In the genomic region with DNA sequence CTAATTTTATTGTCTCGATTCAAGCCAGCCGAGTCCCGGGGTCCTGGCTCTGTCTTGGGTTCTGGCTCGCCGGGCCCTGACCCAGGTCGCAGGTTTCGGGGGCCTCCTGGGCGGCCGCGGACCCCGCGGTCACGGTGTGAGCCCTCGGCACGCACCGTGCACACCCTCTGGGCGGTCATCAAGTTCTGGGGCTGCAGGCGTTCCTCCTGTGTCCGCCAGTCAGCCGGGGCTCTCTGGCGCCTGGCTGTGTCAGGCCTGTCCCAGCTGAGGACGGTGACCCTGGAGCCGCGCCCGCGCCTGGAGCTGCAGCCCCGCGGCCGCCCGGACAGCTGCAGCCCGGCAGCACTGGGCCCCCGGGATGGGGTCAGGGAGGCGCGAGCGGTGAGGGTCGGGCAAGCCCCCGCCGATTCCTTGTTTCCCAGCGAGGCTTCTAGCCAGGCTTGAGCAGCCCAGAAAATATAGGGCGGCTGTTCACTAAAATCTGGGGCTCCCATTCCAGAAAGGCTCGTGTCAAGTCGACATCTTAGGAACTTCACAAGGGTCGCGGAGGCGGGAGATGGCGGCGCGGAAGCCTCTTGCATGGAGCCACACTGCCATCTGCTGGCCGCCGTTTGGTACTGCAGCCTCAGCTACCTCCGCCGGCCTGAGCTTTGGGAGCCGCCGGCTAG, we compare ENCODE assay signal across 1 cellular context.
A peak's percentile ranks its signal among the peaks of the same experiment; 100 is the strongest.
TF ChIP-seq lines count a peak whose summit lies in the region.

No MANE protein-coding gene starts in this region.

TF ChIP-seq in H1, 55 proteins besides CTCF, POLR2A, EP300 and RAD21:
- TF ChIP-seq, protein P1, sequence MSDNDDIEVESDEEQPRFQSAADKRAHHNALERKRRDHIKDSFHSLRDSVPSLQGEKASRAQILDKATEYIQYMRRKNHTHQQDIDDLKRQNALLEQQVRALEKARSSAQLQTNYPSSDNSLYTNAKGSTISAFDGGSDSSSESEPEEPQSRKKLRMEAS (IDR thresholded peaks at IDR 0.05) = peak; percentile 28; the same call in 1 of the 2 replicates
- TF ChIP-seq RNF2 (IDR thresholded peaks at IDR 0.05; ENCODE audit: borderline replicate concordance, low read depth, low read length, missing control alignments, poor library complexity, severe bottlenecking) (peak; percentile 86), KDM1A (IDR thresholded peaks at IDR 0.05; ENCODE audit: borderline replicate concordance, low read length) (no peak), RFX5 (IDR thresholded peaks at IDR 0.05; ENCODE audit: borderline replicate concordance, low read depth, low read length) (no peak), EGR1 (IDR thresholded peaks at IDR 0.05; ENCODE audit: borderline replicate concordance, low read depth, low read length) (no peak), GABPA (IDR thresholded peaks at IDR 0.05; ENCODE audit: borderline replicate concordance, insufficient read depth, low read length) (no peak), NANOG (IDR thresholded peaks at IDR 0.05; ENCODE audit: insufficient read depth, low read depth, low read length, poor library complexity, severe bottlenecking) (no peak), JUN (IDR thresholded peaks at IDR 0.05; ENCODE audit: low read depth, low read length) (no peak), SUZ12 (IDR thresholded peaks at IDR 0.05; ENCODE audit: low read length) (peak; percentile 98), TEAD4 (IDR thresholded peaks at IDR 0.05; ENCODE audit: low read depth, low read length) (peak; percentile 60; the same call in 1 of the 2 replicates), MAFK (IDR thresholded peaks at IDR 0.05; ENCODE audit: low read depth, low read length) (no peak), KDM5A (IDR thresholded peaks at IDR 0.05; ENCODE audit: low read length) (no peak), YY1 (IDR thresholded peaks at IDR 0.05; ENCODE audit: low read depth, low read length) (peak; percentile 96), KDM4A (IDR thresholded peaks at IDR 0.05; ENCODE audit: low read depth, low read length, severe bottlenecking) (peak; percentile 63), EZH2 (IDR thresholded peaks at IDR 0.05; ENCODE audit: low read depth, low read length, severe bottlenecking) (peak; percentile 97)
- TF ChIP-seq, protein P2, sequence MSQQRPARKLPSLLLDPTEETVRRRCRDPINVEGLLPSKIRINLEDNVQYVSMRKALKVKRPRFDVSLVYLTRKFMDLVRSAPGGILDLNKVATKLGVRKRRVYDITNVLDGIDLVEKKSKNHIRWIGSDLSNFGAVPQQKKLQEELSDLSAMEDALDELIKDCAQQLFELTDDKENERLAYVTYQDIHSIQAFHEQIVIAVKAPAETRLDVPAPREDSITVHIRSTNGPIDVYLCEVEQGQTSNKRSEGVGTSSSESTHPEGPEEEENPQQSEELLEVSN (IDR thresholded peaks at IDR 0.05) = peak; percentile 65
